8 cellular contexts compared by ENCODE assay signal in the genomic region with DNA sequence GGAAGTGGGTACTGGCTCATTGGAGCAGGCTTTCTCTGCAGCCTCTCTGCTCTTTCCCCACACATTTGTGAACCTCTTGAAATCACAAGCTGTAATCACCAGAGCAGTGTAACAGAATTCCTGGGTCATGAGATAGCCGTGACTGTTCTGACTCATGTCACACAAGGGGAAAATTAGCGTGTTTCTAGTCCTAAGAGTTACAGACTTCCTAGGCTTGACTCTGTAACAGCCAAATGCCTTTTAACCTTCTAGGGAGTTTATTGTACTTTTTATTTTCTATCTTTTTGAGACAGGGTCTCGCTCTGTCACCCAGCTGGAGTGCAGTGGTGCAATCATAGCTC. TPM values are rescaled to one million over a fixed set of nuclear protein-coding genes. Genes with fewer than 3 reads are reported as not detected.
A peak's percentile ranks its signal among the peaks of the same experiment; 100 is the strongest.
DNase-seq lines count a peak whose midpoint lies in the region; ATAC-seq, FAIRE-seq and TF ChIP-seq lines count a peak whose summit lies in the region.

No MANE protein-coding gene starts in this region.

- no peak overlapping the region for H3K4me3 ChIP-seq in OCI-LY7 (ENCODE audit: low read depth, low read length, poor library complexity, severe bottlenecking)

- ATAC-seq in GM21529 (IDR thresholded peaks at IDR 0.05; ENCODE audit: unreplicated experiment): no peak

- POLR2A ChIA-PET in OCI-LY7 (lab: Charles Lee): interaction anchor here (0.6 to 2.9 kb wide), 9 partner anchors 10 to 83 kb away, joined by 3 to 16 read pairs (median 4); no protein-coding TSS in a partner anchor

- H3K4me1 Mint-ChIP-seq in progenitor cell of endocrine pancreas (ENCODE audit: low read depth): peaks cover 19% of the 10 kb centered on the region

- TF ChIP-seq CTCF in OCI-LY7 (conservative IDR thresholded peaks at IDR 0.05; ENCODE audit: low read length): no peak
- TF ChIP-seq CTCF in progenitor cell of endocrine pancreas (IDR thresholded peaks at IDR 0.05; ENCODE audit: unreplicated experiment): no peak

- H3K9me3 ChIP-seq in OCI-LY7 (ENCODE audit: low read length): peaks cover 8% of the 10 kb centered on the region; the same call in 1 of the 2 replicates

- peaks cover 20% of the 10 kb centered on the region; the same call in 1 of the 2 replicates for H4K20me1 ChIP-seq in OCI-LY7 (ENCODE audit: insufficient read depth, low read length)

- peak; percentile 71 for FAIRE-seq in GM19239 (lab: Jason Lieb, UNC)

- H3K27ac ChIP-seq in OCI-LY7 (ENCODE audit: low read depth, low read length, poor library complexity, severe bottlenecking) (peak overlapping the region; percentile 44), substantia nigra (ENCODE audit: low read depth, low read length, poor library complexity, severe bottlenecking) (no peak overlapping the region)

- H3K4me1 ChIP-seq in OCI-LY7 (ENCODE audit: insufficient read depth, low read length, poor library complexity, severe bottlenecking): peaks cover 69% of the 10 kb centered on the region

- H3K9me3 Mint-ChIP-seq in progenitor cell of endocrine pancreas (ENCODE audit: low read depth): no peaks in the 10 kb centered on the region

- no peak overlapping the region for H2AFZ ChIP-seq in OCI-LY7 (ENCODE audit: low read length)

- CTCF ChIA-PET in OCI-LY7 (lab: Charles Lee; ENCODE audit: unreplicated experiment): no interaction called here

- H3K36me3 Mint-ChIP-seq in progenitor cell of endocrine pancreas (ENCODE audit: insufficient read depth): peaks cover 3% of the 10 kb centered on the region

- H3K4me3 Mint-ChIP-seq in progenitor cell of endocrine pancreas (ENCODE audit: low read depth): no peak overlapping the region

- no TSS peak for BruUV-seq in OCI-LY7 (replicated peaks; lab: Mats Ljungman, UMichigan)

- H3K36me3 ChIP-seq in OCI-LY7 (ENCODE audit: insufficient read depth, low read length): peaks cover 68% of the 10 kb centered on the region

- H3K27ac Mint-ChIP-seq in progenitor cell of endocrine pancreas: peak overlapping the region; percentile 92

- H3K9me2 ChIP-seq in OCI-LY7 (ENCODE audit: insufficient read depth, low read length): no peaks in the 10 kb centered on the region

- no peaks in the 10 kb centered on the region for H3K27me3 Mint-ChIP-seq in progenitor cell of endocrine pancreas

- peak overlapping the region; percentile 49 for H3K4me2 ChIP-seq in OCI-LY7 (ENCODE audit: low read length)

- intact Hi-C loops in OCI-LY7 (cut with micrococcal nuclease; ENCODE audit: unreplicated experiment): no loop called here

- H3K79me2 ChIP-seq in OCI-LY7 (ENCODE audit: insufficient read depth, low read depth, low read length): peaks cover 100% of the 10 kb centered on the region

- no peak for DNase-seq in GM19239 (ENCODE audit: insufficient read length, low spot score)
- no peak for DNase-seq in OCI-LY7 (ENCODE audit: low spot score)
- peak; percentile 89 for DNase-seq in fibroblast of gingiva (ENCODE audit: low read depth)
- no peak for DNase-seq in progenitor cell of endocrine pancreas (ENCODE audit: low spot score, unreplicated experiment)
- no peak for DNase-seq in activated T-cell treated with anti-CD3 and anti-CD28 coated beads for 4 hours
- DNase-seq in substantia nigra (lab: John Stamatoyannopoulos, UW): no peak
- no peak for DNase-seq in NCI-H2196 (lab: John Stamatoyannopoulos, UW; ENCODE audit: unreplicated experiment)

RNA-seq across cellular contexts. Expression of a gene that starts 54.7 kb away (rescaled TPM):
- 60.8 and 62.5 TPM in 2 replicates for total RNA-seq in OCI-LY7 (2014; rRNA removed; shearing (Covaris generic))
- total RNA-seq in OCI-LY7 (2022) (88.3 and 92.6 TPM in 2 replicates), progenitor cell of endocrine pancreas (53.8 and 55.5 TPM in 2 replicates)
